Comparison of ENCODE assay signal across 8 cellular contexts in the genomic region with DNA sequence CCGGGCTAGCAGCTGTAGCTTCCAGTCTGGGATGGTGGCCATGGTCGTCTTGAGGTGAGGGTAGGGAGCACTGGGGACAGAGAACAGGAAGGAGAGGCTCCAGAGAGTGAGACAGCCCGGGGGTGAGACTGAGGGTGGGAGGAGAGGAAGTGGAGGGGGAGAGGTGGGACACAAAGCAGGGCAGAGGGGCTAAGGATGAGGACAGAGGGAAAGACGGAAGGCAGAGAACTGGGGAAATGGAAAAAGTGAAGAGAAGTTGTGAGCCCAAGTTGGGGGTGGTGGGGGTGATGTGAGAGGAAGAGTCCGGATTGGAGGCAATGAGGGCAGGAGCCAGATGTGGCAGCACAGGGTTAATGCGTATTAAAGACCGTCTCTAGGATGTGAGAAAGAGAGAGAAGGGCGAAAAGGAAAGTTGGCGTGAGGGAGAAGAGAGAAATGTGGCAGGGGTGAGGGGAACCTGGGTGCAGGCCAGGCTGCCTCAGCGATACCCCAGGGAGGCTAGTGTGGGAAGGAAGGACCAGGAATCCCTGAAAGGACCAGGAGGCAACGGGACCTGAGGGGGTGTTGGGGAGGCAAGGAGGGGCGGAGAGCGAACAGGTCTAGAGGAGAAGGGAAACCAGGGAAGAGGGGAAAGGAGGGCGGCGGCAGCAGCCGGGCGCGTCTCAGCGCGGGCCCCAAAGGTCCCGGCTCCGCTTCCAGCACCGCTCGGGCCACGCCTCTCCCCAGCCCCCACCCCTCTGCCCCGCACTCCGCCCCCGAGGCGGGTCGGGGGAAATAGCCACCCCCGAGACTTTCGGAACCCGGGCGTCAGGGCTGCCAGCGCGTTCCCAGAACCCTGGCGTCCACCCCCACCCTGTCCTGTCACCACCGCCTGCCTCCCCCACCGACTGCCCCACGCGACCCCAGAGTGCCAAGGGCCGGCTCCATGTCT. TPM values are rescaled to one million over a fixed set of nuclear protein-coding genes. Genes with fewer than 3 reads are reported as not detected.
DNase-seq lines count a peak whose midpoint lies in the region; ATAC-seq, FAIRE-seq and TF ChIP-seq lines count a peak whose summit lies in the region.

A gene with protein sequence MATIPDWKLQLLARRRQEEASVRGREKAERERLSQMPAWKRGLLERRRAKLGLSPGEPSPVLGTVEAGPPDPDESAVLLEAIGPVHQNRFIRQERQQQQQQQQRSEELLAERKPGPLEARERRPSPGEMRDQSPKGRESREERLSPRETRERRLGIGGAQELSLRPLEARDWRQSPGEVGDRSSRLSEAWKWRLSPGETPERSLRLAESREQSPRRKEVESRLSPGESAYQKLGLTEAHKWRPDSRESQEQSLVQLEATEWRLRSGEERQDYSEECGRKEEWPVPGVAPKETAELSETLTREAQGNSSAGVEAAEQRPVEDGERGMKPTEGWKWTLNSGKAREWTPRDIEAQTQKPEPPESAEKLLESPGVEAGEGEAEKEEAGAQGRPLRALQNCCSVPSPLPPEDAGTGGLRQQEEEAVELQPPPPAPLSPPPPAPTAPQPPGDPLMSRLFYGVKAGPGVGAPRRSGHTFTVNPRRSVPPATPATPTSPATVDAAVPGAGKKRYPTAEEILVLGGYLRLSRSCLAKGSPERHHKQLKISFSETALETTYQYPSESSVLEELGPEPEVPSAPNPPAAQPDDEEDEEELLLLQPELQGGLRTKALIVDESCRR (minus strand): TSS at position 669 of the 931 bp plus-strand sequence. CDS start 627 bp downstream, at position 42.

- no peaks in the 10 kb centered on the region for H3K9me3 ChIP-seq in HEK293 (ENCODE audit: control insufficient read depth, insufficient read depth, low read depth, low read length)

- peaks cover 0 to 8% of the 10 kb centered on the region in 2 experiments; a peak in 2 of 3 replicates for H3K36me3 ChIP-seq in HEK293 (ENCODE audit: control insufficient read depth in 2 of 2, insufficient read depth in 1 of 2, low read length in 2 of 2)

- peaks cover 30% of the 10 kb centered on the region for H3K4me1 ChIP-seq in HEK293 (ENCODE audit: control insufficient read depth, insufficient read depth, low read length)

- TF ChIP-seq CTCF in HEK293 (tag by site-specific recombination; IDR thresholded peaks at IDR 0.05) (no peak; the same call in 1 of the 2 replicates), subcutaneous adipose tissue (IDR thresholded peaks at IDR 0.05; ENCODE audit: low read depth) (no peak)

- no peak for ATAC-seq in HG03457 (IDR thresholded peaks at IDR 0.05; ENCODE audit: unreplicated experiment)

- POLR2A ChIA-PET in HEK293 (lab: Yijun Ruan, JAX) = interaction anchor here (1.0 to 7.6 kb wide), 2 partner anchors 36 to 44 kb away, joined by 4 to 120 read pairs; a partner anchor contains a TSS

- CTCF ChIA-PET in HEK293 (lab: Yijun Ruan, JAX) = interaction anchor here (1.1 to 19.6 kb wide), 2 partner anchors 14 to 40 kb away, joined by 4 to 692 read pairs; a partner anchor contains a TSS

- peak; percentile 84 for DNase-seq in CD1c-positive myeloid dendritic cell (ENCODE audit: extremely low spot score)
- peak; percentile 78 for DNase-seq in RPMI7951 (ENCODE audit: low read depth)
- DNase-seq in activated gamma-delta T cell (lab: John Stamatoyannopoulos, UW) = peak; percentile 69
- peak; percentile 59 to 71 for DNase-seq in frontal cortex (ENCODE audit: low spot score in 2 of 2)
- peak in 36 of 56 donors; percentile 12 to 68 (median 36) for DNase-seq in nucleus accumbens (lab: John Stamatoyannopoulos, UW)

- peak within 1 kb of the TSS; percentile 94 for H3K27ac ChIP-seq in HEK293 (ENCODE audit: extremely low read depth, low read depth, low read length)

- H3K4me3 ChIP-seq in HEK293 (ENCODE audit: low read depth, low read length) = peak within 1 kb of the TSS; percentile 52

- no peak for FAIRE-seq in frontal cortex (lab: Jason Lieb, UNC)

TF ChIP-seq in HEK293, 187 proteins besides CTCF, POLR2A, EP300 and RAD21 (continues in another document):
- peak; percentile 60 for TF ChIP-seq ZNF335 (tag by site-specific recombination; conservative IDR thresholded peaks at IDR 0.05)
- TF ChIP-seq ZNF560 (tag by site-specific recombination; IDR thresholded peaks at IDR 0.05; ENCODE audit: borderline replicate concordance) = no peak
- TF ChIP-seq EGR2 (tag by site-specific recombination; IDR thresholded peaks at IDR 0.05; ENCODE audit: low read depth) = peak; percentile 56
- peak; percentile 34; the same call in 1 of the 2 replicates for TF ChIP-seq KLF9 (tag by site-specific recombination; IDR thresholded peaks at IDR 0.05; ENCODE audit: low read depth)
- TF ChIP-seq, protein P1, sequence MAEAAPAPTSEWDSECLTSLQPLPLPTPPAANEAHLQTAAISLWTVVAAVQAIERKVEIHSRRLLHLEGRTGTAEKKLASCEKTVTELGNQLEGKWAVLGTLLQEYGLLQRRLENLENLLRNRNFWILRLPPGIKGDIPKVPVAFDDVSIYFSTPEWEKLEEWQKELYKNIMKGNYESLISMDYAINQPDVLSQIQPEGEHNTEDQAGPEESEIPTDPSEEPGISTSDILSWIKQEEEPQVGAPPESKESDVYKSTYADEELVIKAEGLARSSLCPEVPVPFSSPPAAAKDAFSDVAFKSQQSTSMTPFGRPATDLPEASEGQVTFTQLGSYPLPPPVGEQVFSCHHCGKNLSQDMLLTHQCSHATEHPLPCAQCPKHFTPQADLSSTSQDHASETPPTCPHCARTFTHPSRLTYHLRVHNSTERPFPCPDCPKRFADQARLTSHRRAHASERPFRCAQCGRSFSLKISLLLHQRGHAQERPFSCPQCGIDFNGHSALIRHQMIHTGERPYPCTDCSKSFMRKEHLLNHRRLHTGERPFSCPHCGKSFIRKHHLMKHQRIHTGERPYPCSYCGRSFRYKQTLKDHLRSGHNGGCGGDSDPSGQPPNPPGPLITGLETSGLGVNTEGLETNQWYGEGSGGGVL (tag by site-specific recombination; IDR thresholded peaks at IDR 0.05) = peak; percentile 50; the same call in 1 of the 2 replicates
- TF ChIP-seq ZFHX2 (tag by site-specific recombination; conservative IDR thresholded peaks at IDR 0.05) = peak; percentile 58
- TF ChIP-seq, protein P2, sequence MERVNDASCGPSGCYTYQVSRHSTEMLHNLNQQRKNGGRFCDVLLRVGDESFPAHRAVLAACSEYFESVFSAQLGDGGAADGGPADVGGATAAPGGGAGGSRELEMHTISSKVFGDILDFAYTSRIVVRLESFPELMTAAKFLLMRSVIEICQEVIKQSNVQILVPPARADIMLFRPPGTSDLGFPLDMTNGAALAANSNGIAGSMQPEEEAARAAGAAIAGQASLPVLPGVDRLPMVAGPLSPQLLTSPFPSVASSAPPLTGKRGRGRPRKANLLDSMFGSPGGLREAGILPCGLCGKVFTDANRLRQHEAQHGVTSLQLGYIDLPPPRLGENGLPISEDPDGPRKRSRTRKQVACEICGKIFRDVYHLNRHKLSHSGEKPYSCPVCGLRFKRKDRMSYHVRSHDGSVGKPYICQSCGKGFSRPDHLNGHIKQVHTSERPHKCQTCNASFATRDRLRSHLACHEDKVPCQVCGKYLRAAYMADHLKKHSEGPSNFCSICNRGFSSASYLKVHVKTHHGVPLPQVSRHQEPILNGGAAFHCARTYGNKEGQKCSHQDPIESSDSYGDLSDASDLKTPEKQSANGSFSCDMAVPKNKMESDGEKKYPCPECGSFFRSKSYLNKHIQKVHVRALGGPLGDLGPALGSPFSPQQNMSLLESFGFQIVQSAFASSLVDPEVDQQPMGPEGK (tag by site-specific recombination; IDR thresholded peaks at IDR 0.05) = peak; percentile 41; the same call in 1 of the 2 replicates
- peak; percentile 76; the same call in 1 of the 2 replicates for TF ChIP-seq ZNF223 (tag by site-specific recombination; IDR thresholded peaks at IDR 0.05)
- peak; percentile 4 for TF ChIP-seq SP2 (tag by site-specific recombination; IDR thresholded peaks at IDR 0.05)
- peak; percentile 85 for TF ChIP-seq ZNF600 (tag by site-specific recombination; IDR thresholded peaks at IDR 0.05)
- TF ChIP-seq, protein P3, sequence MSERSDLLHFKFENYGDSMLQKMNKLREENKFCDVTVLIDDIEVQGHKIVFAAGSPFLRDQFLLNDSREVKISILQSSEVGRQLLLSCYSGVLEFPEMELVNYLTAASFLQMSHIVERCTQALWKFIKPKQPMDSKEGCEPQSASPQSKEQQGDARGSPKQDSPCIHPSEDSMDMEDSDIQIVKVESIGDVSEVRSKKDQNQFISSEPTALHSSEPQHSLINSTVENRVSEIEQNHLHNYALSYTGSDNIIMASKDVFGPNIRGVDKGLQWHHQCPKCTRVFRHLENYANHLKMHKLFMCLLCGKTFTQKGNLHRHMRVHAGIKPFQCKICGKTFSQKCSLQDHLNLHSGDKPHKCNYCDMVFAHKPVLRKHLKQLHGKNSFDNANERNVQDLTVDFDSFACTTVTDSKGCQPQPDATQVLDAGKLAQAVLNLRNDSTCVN (tag by site-specific recombination; optimal IDR thresholded peaks at IDR 0.05) = peak; percentile 51
- peak; percentile 60 for TF ChIP-seq KLF7 (tag by site-specific recombination; IDR thresholded peaks at IDR 0.05; ENCODE audit: borderline replicate concordance)
- 0 out of 2 replicates have a peak, but pooled peaks have one; percentile 3 for TF ChIP-seq ZNF146 (tag by site-specific recombination; IDR thresholded peaks at IDR 0.05)
- TF ChIP-seq ZFP41 (tag by site-specific recombination; IDR thresholded peaks at IDR 0.05; ENCODE audit: borderline replicate concordance) = no peak
- TF ChIP-seq ZFP37 (tag by site-specific recombination; IDR thresholded peaks at IDR 0.05) = no peak
- TF ChIP-seq ZFP69B (tag by site-specific recombination; IDR thresholded peaks at IDR 0.05) = 0 out of 2 replicates have a peak, but pooled peaks have one; percentile 40
- TF ChIP-seq PRDM1 (tag by site-specific recombination; IDR thresholded peaks at IDR 0.05) = peak; percentile 100
- TF ChIP-seq ZNF175 (tag by site-specific recombination; IDR thresholded peaks at IDR 0.05) = no peak
- peak; percentile 46; the same call in 1 of the 2 replicates for TF ChIP-seq ZBTB7A (tag by site-specific recombination; IDR thresholded peaks at IDR 0.05; ENCODE audit: low read depth)
- TF ChIP-seq ZNF2 (tag by site-specific recombination; IDR thresholded peaks at IDR 0.05) = peak; percentile 26; the same call in 1 of the 2 replicates
- TF ChIP-seq GLIS2 (tag by site-specific recombination; IDR thresholded peaks at IDR 0.05) = peak; percentile 52; the same call in 1 of the 2 replicates
- peak; percentile 67 for TF ChIP-seq KLF1 (tag by site-specific recombination; IDR thresholded peaks at IDR 0.05)

RNA-seq across cellular contexts. Expression of the gene that starts here (rescaled TPM):
- total RNA-seq in RPMI7951 (2014; rRNA removed; shearing (Covaris generic)) = 77.4 and 83.9 TPM in 2 replicates
- 44.0 TPM for total RNA-seq in frontal cortex
- 10 to 100 TPM; 29.2 to 43.9 (median 40.0) TPM for total RNA-seq in subcutaneous adipose tissue
